ENCODE assay signal across 1 cellular context in the genomic region with DNA sequence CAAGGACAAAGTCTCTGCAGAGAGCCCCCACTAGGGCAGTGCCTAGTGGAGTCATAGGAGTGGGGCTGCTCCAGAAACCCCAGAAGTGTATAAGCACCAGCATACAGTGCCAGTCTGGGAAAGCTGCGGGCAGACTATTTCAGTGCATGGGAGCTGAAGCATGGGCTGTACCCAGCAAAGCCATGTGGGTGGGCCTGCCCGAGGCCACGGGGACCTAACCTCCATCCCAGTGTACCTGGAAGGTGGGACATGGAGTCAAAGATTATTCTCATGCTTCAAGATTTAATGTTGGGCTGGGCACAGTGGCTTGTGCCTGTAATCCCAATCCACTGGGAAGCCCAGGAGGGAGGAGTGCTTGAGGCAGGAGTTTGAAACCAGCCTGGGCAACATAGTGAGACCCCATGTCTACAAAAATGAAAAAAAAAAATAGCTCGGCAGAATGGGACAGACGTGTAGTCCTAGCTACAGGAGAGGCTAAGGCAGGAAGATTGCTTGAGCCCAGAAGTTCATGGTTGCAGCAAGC.
TF ChIP-seq lines count a peak whose summit lies in the region.

No MANE protein-coding gene starts in this region.

TF ChIP-seq in K562, 482 proteins besides CTCF, POLR2A, EP300 and RAD21:
- TF ChIP-seq, protein P1, sequence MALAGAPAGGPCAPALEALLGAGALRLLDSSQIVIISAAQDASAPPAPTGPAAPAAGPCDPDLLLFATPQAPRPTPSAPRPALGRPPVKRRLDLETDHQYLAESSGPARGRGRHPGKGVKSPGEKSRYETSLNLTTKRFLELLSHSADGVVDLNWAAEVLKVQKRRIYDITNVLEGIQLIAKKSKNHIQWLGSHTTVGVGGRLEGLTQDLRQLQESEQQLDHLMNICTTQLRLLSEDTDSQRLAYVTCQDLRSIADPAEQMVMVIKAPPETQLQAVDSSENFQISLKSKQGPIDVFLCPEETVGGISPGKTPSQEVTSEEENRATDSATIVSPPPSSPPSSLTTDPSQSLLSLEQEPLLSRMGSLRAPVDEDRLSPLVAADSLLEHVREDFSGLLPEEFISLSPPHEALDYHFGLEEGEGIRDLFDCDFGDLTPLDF (CRISPR knock-in tag; IDR thresholded peaks at IDR 0.05): no peak
- TF ChIP-seq ZNF121 (CRISPR knock-in tag; conservative IDR thresholded peaks at IDR 0.05): peak; percentile 58
